ENCODE assay signal across 17 cellular contexts in genomic region chr3:98702166-98702565, GRCh38.
"Had no signal": no experiment of that assay in that cellular context is flagged by ENCODE, and none has a peak within 500 bp of the region (broad histone marks: within the 10 kb centered on the region; RNA-seq: fewer than 3 reads in every experiment).

No MANE protein-coding gene starts in this region.

- H3K9me3 ChIP-seq: heart left ventricle, sigmoid colon, thoracic aorta had no signal

- H3K4me3 ChIP-seq: heart left ventricle, sigmoid colon, thoracic aorta had no signal

- DNase-seq: activated CD4-positive, alpha-beta T cell treated with anti-CD3 and anti-CD28 coated beads, Interleukin-2, amount 50 U/mL, for 4 hours; activated CD4-positive, CD25-positive, alpha-beta regulatory T cell treated with anti-CD3 and anti-CD28 coated beads, Interleukin-2, amount 50 U/mL, for 72 hours; activated CD8-positive, alpha-beta memory T cell treated with anti-CD3 and anti-CD28 coated beads, Interleukin-2, amount 10 ng/mL, durations not matched to agents 7 days and 5 days; activated effector memory CD4-positive, alpha-beta T cell treated with Interleukin-2 at 50 U/mL for 16 hours; activated T-cell treated with anti-CD3 and anti-CD28 coated beads, Interleukin-2, amount 50 U/mL, for 24 hours; brain microvascular endothelial cell; cerebellar nuclear complex; endodermal cell; heart left ventricle; kidney; nephron progenitor cell; sigmoid colon; stimulated activated CD4-positive, alpha-beta T cell treated with anti-CD3 and anti-CD28 coated beads, Interleukin-2, amount 100 ng/mL, for 48 hours; stimulated activated CD8-positive, alpha-beta memory T cell treated with anti-CD3 and anti-CD28 coated beads, Interleukin-4, amount 100 ng/mL, for 48 hours; stimulated activated naive CD8-positive, alpha-beta T cell treated with anti-CD3 and anti-CD28 coated beads, Interleukin-15, Interleukin-2, amounts not matched to agents 100 U/mL and 50 U/mL, for 24 hours had no signal

- H3K27ac ChIP-seq: brain microvascular endothelial cell, heart left ventricle, sigmoid colon, thoracic aorta had no signal

- ATAC-seq: activated CD8-positive, alpha-beta memory T cell treated with anti-CD3 and anti-CD28 coated beads, Interleukin-2, amount 10 ng/mL, durations not matched to agents 7 days and 5 days; esophagus mucosa; heart left ventricle; stimulated activated naive CD8-positive, alpha-beta T cell treated with anti-CD3 and anti-CD28 coated beads, Interleukin-15, Interleukin-2, amounts not matched to agents 100 U/mL and 50 U/mL, for 24 hours had no signal

- H3K27me3 ChIP-seq: brain microvascular endothelial cell, heart left ventricle, sigmoid colon had no signal

- H3K4me1 ChIP-seq: sigmoid colon had no signal

- H3K36me3 ChIP-seq: brain microvascular endothelial cell, heart left ventricle, sigmoid colon, thoracic aorta had no signal
